In genomic region chr19:49590971-49591730, GRCh38 we compare ENCODE assay signal across 8 cellular contexts. TPM values are rescaled to one million over a fixed set of nuclear protein-coding genes. Genes with fewer than 3 reads are reported as not detected.
DNase-seq lines count a peak whose midpoint lies in the region; ATAC-seq and TF ChIP-seq lines count a peak whose summit lies in the region.

TSS of gene PRR12 (plus strand) at chr19:49591182. CDS start at chr19:49591655, 473 bp downstream.

- peak within 1 kb of the TSS; percentile 97 for H3K27ac ChIP-seq in neural cell (ENCODE audit: low read length)
- H3K27ac ChIP-seq in thymus (ENCODE audit: low read depth), result peak within 1 kb of the TSS; percentile 94

- H3K4me3 ChIP-seq in neural cell (ENCODE audit: low read length) (peak within 1 kb of the TSS; percentile 95), thymus (ENCODE audit: low read length) (peak within 1 kb of the TSS; percentile 94)

- peaks cover 20% of the 10 kb centered on the region for H3K79me2 ChIP-seq in neural cell (replicated peaks; ENCODE audit: insufficient read depth, low read length)

- H3K4me1 ChIP-seq in thymus (ENCODE audit: control insufficient read depth, insufficient read depth, low read length), result peaks cover 16% of the 10 kb centered on the region

- H3K27me3 ChIP-seq in neural cell (ENCODE audit: insufficient read depth, low read depth, low read length) (no peaks in the 10 kb centered on the region), thymus (ENCODE audit: control insufficient read depth, insufficient read depth) (no peaks in the 10 kb centered on the region)

- TF ChIP-seq CTCF in neural cell (IDR thresholded peaks at IDR 0.05; ENCODE audit: poor library complexity, severe bottlenecking), result no peak

- no peak for ATAC-seq in GM18519 (IDR thresholded peaks at IDR 0.05; ENCODE audit: low FRiP score, unreplicated experiment)

- no peak for TF ChIP-seq RAD21 in neural cell (conservative IDR thresholded peaks at IDR 0.05)

- H3K4me2 ChIP-seq in neural cell (ENCODE audit: low read length), result peak within 1 kb of the TSS; percentile 97

- H3K9me3 ChIP-seq in neural cell (ENCODE audit: low read length) (no peaks in the 10 kb centered on the region), thymus (ENCODE audit: control insufficient read depth) (no peaks in the 10 kb centered on the region)

- no peaks in the 10 kb centered on the region for H3F3A ChIP-seq in neural cell (ENCODE audit: insufficient read depth, low read length, poor library complexity, severe bottlenecking)

- peak within 1 kb of the TSS; percentile 96 for H3K9ac ChIP-seq in neural cell (ENCODE audit: low read length)

- H3K36me3 ChIP-seq in neural cell (ENCODE audit: insufficient read depth, low read length) (no peaks in the 10 kb centered on the region), thymus (ENCODE audit: control insufficient read depth, insufficient read depth) (peaks cover 21% of the 10 kb centered on the region)

- peak; percentile 79 for DNase-seq in ELF-1 (ENCODE audit: low read depth, low spot score)
- peak; percentile 75 for DNase-seq in M059J (ENCODE audit: low read depth)
- peak; percentile 48 for DNase-seq in SK-N-DZ (ENCODE audit: low spot score)
- DNase-seq in activated naive CD4-positive, alpha-beta T cell treated with Interleukin-2 at 50 U/mL for 16 hours, result peak; percentile 64
- peak; percentile 72 for DNase-seq in foreskin melanocyte

- no peaks in the 10 kb centered on the region for H4K20me1 ChIP-seq in neural cell (ENCODE audit: insufficient read depth)

- H3K9me2 ChIP-seq in neural cell (ENCODE audit: insufficient read depth, low read length), result no peaks in the 10 kb centered on the region

- peak within 1 kb of the TSS; percentile 58 for H2AFZ ChIP-seq in neural cell (ENCODE audit: low read depth, low read length)

- TF ChIP-seq EP300 in neural cell (conservative IDR thresholded peaks at IDR 0.05; ENCODE audit: poor library complexity, severe bottlenecking), result peak; percentile 1

- WGBS in thymus, result under 1% methylated on average over 64 of the region's 66 CpGs

TF ChIP-seq in neural cell, 6 proteins besides CTCF, POLR2A, EP300 and RAD21:
- TF ChIP-seq POLR2AphosphoS5 (IDR thresholded peaks at IDR 0.05) (peak; percentile 77), SMC3 (conservative IDR thresholded peaks at IDR 0.05; ENCODE audit: poor library complexity) (no peak), MXI1 (conservative IDR thresholded peaks at IDR 0.05; ENCODE audit: poor library complexity, severe bottlenecking) (peak; percentile 46), EZH2 (IDR thresholded peaks at IDR 0.05; ENCODE audit: borderline replicate concordance, insufficient read depth, low read length, poor library complexity, severe bottlenecking) (no peak), TAF1 (IDR thresholded peaks at IDR 0.05; ENCODE audit: low read depth) (peak; percentile 72), REST (IDR thresholded peaks at IDR 0.05; ENCODE audit: borderline replicate concordance) (peak; percentile 54)

RNA-seq across cellular contexts. Expression of gene PRR12, which starts in this region (rescaled TPM):
- 1.3 and 4.5 TPM in 2 replicates for total RNA-seq in M059J (2014; rRNA removed; shearing (Covaris generic))
- 1.3 and 2.3 TPM in 2 replicates for polyA plus RNA-seq in SK-N-DZ (2014; cell fraction: cytosol; rRNA removed)
- 2.0 and 3.1 TPM in 2 replicates for polyA plus RNA-seq in SK-N-DZ (2014; cell fraction: nucleus; rRNA removed)
- polyA plus RNA-seq in neural cell, result 1.2 and 1.7 TPM in 2 replicates
- polyA minus RNA-seq in neural cell, result 6.3 and 8.3 TPM in 2 replicates
- polyA plus RNA-seq in thymus, result 10.2 TPM
